ENCODE assay signal across 1 cellular context in the genomic region with DNA sequence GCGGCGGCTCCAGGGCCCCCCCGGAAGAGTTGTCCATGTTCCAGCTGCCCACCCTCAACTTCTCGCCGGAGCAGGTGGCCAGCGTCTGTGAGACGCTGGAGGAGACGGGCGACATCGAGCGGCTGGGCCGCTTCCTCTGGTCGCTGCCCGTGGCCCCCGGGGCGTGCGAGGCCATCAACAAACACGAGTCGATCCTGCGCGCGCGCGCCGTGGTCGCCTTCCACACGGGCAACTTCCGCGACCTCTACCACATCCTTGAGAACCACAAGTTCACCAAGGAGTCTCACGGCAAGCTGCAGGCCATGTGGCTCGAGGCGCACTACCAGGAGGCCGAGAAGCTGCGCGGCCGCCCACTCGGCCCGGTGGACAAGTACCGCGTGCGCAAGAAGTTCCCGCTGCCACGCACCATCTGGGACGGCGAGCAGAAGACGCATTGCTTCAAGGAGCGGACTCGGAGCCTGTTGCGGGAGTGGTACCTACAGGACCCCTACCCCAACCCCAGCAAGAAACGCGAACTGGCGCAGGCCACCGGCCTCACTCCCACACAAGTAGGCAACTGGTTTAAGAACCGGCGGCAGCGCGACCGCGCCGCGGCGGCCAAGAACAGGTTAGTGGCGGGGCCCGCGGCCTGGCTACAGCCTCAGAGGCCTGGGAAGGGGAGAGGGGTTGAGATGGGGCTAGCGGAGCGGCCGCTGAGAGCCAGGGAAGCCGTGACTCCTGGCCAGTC.
TF ChIP-seq lines count a peak whose summit lies in the region.

No MANE protein-coding gene starts in this region.

TF ChIP-seq in GM12878, 131 proteins besides CTCF, POLR2A, EP300 and RAD21 (continued from another document):
- TF ChIP-seq TCF3 (IDR thresholded peaks at IDR 0.05; ENCODE audit: borderline replicate concordance, insufficient read depth, low read depth, low read length) (no peak), TARDBP (IDR thresholded peaks at IDR 0.05; ENCODE audit: borderline replicate concordance) (no peak), MYB (IDR thresholded peaks at IDR 0.05; ENCODE audit: borderline replicate concordance, low read depth, low read length) (no peak), PAX5 (IDR thresholded peaks at IDR 0.05; ENCODE audit: borderline replicate concordance, low read depth, low read length) (no peak), ZNF217 (IDR thresholded peaks at IDR 0.05) (no peak), POLR2AphosphoS5 (IDR thresholded peaks at IDR 0.05; ENCODE audit: low read length) (no peak), ATF7 (IDR thresholded peaks at IDR 0.05; ENCODE audit: low read depth) (no peak), NR2F1 (conservative IDR thresholded peaks at IDR 0.05) (no peak), SUZ12 (IDR thresholded peaks at IDR 0.05; ENCODE audit: unreplicated experiment) (no peak), IRF4 (IDR thresholded peaks at IDR 0.05; ENCODE audit: low read depth, low read length) (no peak)
- TF ChIP-seq, protein P1, sequence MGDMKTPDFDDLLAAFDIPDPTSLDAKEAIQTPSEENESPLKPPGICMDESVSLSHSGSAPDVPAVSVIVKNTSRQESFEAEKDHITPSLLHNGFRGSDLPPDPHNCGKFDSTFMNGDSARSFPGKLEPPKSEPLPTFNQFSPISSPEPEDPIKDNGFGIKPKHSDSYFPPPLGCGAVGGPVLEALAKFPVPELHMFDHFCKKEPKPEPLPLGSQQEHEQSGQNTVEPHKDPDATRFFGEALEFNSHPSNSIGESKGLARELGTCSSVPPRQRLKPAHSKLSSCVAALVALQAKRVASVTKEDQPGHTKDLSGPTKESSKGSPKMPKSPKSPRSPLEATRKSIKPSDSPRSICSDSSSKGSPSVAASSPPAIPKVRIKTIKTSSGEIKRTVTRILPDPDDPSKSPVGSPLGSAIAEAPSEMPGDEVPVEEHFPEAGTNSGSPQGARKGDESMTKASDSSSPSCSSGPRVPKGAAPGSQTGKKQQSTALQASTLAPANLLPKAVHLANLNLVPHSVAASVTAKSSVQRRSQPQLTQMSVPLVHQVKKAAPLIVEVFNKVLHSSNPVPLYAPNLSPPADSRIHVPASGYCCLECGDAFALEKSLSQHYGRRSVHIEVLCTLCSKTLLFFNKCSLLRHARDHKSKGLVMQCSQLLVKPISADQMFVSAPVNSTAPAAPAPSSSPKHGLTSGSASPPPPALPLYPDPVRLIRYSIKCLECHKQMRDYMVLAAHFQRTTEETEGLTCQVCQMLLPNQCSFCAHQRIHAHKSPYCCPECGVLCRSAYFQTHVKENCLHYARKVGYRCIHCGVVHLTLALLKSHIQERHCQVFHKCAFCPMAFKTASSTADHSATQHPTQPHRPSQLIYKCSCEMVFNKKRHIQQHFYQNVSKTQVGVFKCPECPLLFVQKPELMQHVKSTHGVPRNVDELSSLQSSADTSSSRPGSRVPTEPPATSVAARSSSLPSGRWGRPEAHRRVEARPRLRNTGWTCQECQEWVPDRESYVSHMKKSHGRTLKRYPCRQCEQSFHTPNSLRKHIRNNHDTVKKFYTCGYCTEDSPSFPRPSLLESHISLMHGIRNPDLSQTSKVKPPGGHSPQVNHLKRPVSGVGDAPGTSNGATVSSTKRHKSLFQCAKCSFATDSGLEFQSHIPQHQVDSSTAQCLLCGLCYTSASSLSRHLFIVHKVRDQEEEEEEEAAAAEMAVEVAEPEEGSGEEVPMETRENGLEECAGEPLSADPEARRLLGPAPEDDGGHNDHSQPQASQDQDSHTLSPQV (IDR thresholded peaks at IDR 0.05) = no peak
- TF ChIP-seq, protein P2, sequence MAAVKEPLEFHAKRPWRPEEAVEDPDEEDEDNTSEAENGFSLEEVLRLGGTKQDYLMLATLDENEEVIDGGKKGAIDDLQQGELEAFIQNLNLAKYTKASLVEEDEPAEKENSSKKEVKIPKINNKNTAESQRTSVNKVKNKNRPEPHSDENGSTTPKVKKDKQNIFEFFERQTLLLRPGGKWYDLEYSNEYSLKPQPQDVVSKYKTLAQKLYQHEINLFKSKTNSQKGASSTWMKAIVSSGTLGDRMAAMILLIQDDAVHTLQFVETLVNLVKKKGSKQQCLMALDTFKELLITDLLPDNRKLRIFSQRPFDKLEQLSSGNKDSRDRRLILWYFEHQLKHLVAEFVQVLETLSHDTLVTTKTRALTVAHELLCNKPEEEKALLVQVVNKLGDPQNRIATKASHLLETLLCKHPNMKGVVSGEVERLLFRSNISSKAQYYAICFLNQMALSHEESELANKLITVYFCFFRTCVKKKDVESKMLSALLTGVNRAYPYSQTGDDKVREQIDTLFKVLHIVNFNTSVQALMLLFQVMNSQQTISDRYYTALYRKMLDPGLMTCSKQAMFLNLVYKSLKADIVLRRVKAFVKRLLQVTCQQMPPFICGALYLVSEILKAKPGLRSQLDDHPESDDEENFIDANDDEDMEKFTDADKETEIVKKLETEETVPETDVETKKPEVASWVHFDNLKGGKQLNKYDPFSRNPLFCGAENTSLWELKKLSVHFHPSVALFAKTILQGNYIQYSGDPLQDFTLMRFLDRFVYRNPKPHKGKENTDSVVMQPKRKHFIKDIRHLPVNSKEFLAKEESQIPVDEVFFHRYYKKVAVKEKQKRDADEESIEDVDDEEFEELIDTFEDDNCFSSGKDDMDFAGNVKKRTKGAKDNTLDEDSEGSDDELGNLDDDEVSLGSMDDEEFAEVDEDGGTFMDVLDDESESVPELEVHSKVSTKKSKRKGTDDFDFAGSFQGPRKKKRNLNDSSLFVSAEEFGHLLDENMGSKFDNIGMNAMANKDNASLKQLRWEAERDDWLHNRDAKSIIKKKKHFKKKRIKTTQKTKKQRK (IDR thresholded peaks at IDR 0.05; ENCODE audit: low read depth, low read length) = no peak
- TF ChIP-seq, protein P3, sequence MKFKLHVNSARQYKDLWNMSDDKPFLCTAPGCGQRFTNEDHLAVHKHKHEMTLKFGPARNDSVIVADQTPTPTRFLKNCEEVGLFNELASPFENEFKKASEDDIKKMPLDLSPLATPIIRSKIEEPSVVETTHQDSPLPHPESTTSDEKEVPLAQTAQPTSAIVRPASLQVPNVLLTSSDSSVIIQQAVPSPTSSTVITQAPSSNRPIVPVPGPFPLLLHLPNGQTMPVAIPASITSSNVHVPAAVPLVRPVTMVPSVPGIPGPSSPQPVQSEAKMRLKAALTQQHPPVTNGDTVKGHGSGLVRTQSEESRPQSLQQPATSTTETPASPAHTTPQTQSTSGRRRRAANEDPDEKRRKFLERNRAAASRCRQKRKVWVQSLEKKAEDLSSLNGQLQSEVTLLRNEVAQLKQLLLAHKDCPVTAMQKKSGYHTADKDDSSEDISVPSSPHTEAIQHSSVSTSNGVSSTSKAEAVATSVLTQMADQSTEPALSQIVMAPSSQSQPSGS (IDR thresholded peaks at IDR 0.05; ENCODE audit: low read length) = no peak
